In genomic region chr10:45594276-45595157, GRCh38 we compare ENCODE assay signal across 1 cellular context.
A peak's percentile ranks its signal among the peaks of the same experiment; 100 is the strongest.
TF ChIP-seq lines count a peak whose summit lies in the region.

No MANE protein-coding gene starts in this region.

TF ChIP-seq in HEK293, 187 proteins besides CTCF, POLR2A, EP300 and RAD21 (continued from another document):
- TF ChIP-seq TSHZ1 (tag by site-specific recombination; IDR thresholded peaks at IDR 0.05; ENCODE audit: borderline replicate concordance) (peak; percentile 44; the same call in 1 of the 2 replicates), HIC1 (tag by site-specific recombination; IDR thresholded peaks at IDR 0.05) (peak; percentile 72), EGR2 (tag by site-specific recombination; IDR thresholded peaks at IDR 0.05; ENCODE audit: low read depth) (peak; percentile 88), IKZF3 (tag by site-specific recombination; IDR thresholded peaks at IDR 0.05) (no peak), ZNF324 (tag by site-specific recombination; IDR thresholded peaks at IDR 0.05) (peak; percentile 86), ZSCAN5A (tag by site-specific recombination; IDR thresholded peaks at IDR 0.05) (peak; percentile 58; the same call in 1 of the 2 replicates), ZNF560 (tag by site-specific recombination; IDR thresholded peaks at IDR 0.05; ENCODE audit: borderline replicate concordance) (no peak), ZNF529 (tag by site-specific recombination; IDR thresholded peaks at IDR 0.05; ENCODE audit: insufficient replicate concordance) (no peak), ZNF133 (tag by site-specific recombination; IDR thresholded peaks at IDR 0.05) (no peak), ZNF555 (tag by site-specific recombination; conservative IDR thresholded peaks at IDR 0.05) (no peak), BCL11B (tag by site-specific recombination; IDR thresholded peaks at IDR 0.05; ENCODE audit: low read depth) (no peak), ZNF221 (tag by site-specific recombination; IDR thresholded peaks at IDR 0.05; ENCODE audit: borderline replicate concordance) (0 out of 2 replicates have a peak, but pooled peaks have one; percentile 59), ZIC2 (tag by site-specific recombination; IDR thresholded peaks at IDR 0.05) (peak; percentile 92), SP2 (tag by site-specific recombination; IDR thresholded peaks at IDR 0.05) (peak; percentile 87), ZNF362 (tag by site-specific recombination; IDR thresholded peaks at IDR 0.05) (peak; percentile 47; the same call in 1 of the 2 replicates), GLIS1 (tag by site-specific recombination; IDR thresholded peaks at IDR 0.05) (peak; percentile 94), ZNF791 (tag by site-specific recombination; IDR thresholded peaks at IDR 0.05) (no peak), BCL6B (tag by site-specific recombination; IDR thresholded peaks at IDR 0.05) (no peak), ZNF140 (tag by site-specific recombination; IDR thresholded peaks at IDR 0.05) (0 out of 2 replicates have a peak, but pooled peaks have one; percentile 46), ZNF76 (tag by site-specific recombination; IDR thresholded peaks at IDR 0.05; ENCODE audit: borderline replicate concordance, low read depth) (peak; percentile 72; the same call in 1 of the 2 replicates), ZNF121 (tag by site-specific recombination; IDR thresholded peaks at IDR 0.05) (peak; percentile 67; the same call in 1 of the 2 replicates), SP3 (tag by site-specific recombination; IDR thresholded peaks at IDR 0.05) (peak; percentile 95), HOXA7 (CRISPR knock-in tag; IDR thresholded peaks at IDR 0.05; ENCODE audit: borderline replicate concordance) (no peak), ZSCAN16 (tag by site-specific recombination; IDR thresholded peaks at IDR 0.05) (0 out of 2 replicates have a peak, but pooled peaks have one; percentile 38), ZBTB1 (tag by site-specific recombination; IDR thresholded peaks at IDR 0.05) (no peak), ZNF596 (tag by site-specific recombination; IDR thresholded peaks at IDR 0.05) (no peak), ZNF747 (tag by site-specific recombination; IDR thresholded peaks at IDR 0.05) (no peak), ZNF132 (tag by site-specific recombination; IDR thresholded peaks at IDR 0.05; ENCODE audit: borderline replicate concordance) (no peak), ZNF211 (tag by site-specific recombination; IDR thresholded peaks at IDR 0.05; ENCODE audit: low read depth) (no peak), ZNF174 (tag by site-specific recombination; IDR thresholded peaks at IDR 0.05) (no peak), ZSCAN30 (tag by site-specific recombination; IDR thresholded peaks at IDR 0.05) (peak; percentile 93), ZNF624 (tag by site-specific recombination; IDR thresholded peaks at IDR 0.05) (no peak), PRDM6 (tag by site-specific recombination; IDR thresholded peaks at IDR 0.05) (no peak), ZNF600 (tag by site-specific recombination; IDR thresholded peaks at IDR 0.05) (no peak), ZNF280D (tag by site-specific recombination; IDR thresholded peaks at IDR 0.05) (no peak), ZNF16 (tag by site-specific recombination; IDR thresholded peaks at IDR 0.05; ENCODE audit: low read depth) (0 out of 2 replicates have a peak, but pooled peaks have one; percentile 14), BCL11A (tag by site-specific recombination; IDR thresholded peaks at IDR 0.05; ENCODE audit: low read depth) (no peak), ZNF48 (tag by site-specific recombination; IDR thresholded peaks at IDR 0.05) (no peak), KLF17 (tag by site-specific recombination; IDR thresholded peaks at IDR 0.05) (peak; percentile 87), ZNF112 (tag by site-specific recombination; IDR thresholded peaks at IDR 0.05) (no peak), ZNF610 (tag by site-specific recombination; IDR thresholded peaks at IDR 0.05; ENCODE audit: borderline replicate concordance) (0 out of 2 replicates have a peak, but pooled peaks have one; percentile 43), ZNF175 (tag by site-specific recombination; IDR thresholded peaks at IDR 0.05) (no peak), ZBTB8A (tag by site-specific recombination; IDR thresholded peaks at IDR 0.05) (peak; percentile 99), ZNF239 (tag by site-specific recombination; IDR thresholded peaks at IDR 0.05) (no peak), PBX3 (CRISPR knock-in tag; IDR thresholded peaks at IDR 0.05) (peak; percentile 84), ZSCAN4 (tag by site-specific recombination; IDR thresholded peaks at IDR 0.05) (no peak)
